ENCODE assay signal across 6 cellular contexts in the genomic region with DNA sequence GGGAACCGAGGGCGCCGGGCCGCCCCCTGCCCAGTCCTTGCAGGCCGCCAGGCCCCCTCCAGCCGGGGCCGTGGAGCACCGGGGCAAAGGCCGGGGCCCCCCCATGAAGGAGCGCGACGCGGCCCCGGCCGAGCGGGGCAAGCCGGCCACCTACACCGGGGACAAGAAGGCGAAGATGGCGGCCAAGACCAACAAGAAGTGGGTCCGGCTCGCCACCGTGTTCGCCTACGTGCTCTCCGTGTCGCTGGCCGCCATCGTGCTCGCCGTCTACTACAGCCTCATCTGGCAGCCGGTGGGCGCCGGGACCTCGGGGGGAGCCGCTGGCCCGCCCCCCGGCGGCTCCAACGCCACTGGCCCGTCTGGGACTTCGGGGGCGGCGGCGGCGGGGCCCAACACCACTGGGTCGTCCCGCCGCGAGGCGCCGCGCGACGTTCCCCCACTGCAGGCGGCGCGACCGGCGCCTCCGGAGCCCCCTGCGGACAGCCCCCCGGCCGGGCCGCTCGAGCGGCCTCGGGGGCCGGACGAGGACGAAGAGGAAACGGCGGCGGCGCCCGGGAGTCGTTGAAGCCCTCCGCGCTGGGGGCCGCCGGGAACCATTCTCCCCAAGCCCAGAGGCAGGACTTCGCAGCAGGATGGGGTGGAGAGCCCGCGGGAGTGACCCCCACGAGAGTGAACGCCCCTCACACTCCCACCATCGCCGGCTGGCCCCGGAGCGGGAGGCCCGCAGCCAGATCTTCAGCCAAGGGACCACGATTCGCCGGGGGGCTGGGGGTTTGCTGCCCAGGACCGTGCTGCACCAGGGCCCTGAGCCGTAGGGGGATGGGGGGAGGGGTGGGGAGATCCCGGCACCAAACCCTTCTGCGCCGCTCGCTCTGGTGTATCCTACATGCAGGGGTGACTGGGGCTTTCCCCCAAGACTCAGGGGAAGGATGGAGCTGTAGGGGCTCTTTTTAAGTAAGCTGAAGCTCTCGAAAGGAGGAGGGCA. TPM values are rescaled to one million over a fixed set of nuclear protein-coding genes. Genes with fewer than 3 reads are reported as not detected.
DNase-seq lines count a peak whose midpoint lies in the region; ATAC-seq, FAIRE-seq and TF ChIP-seq lines count a peak whose summit lies in the region.

No MANE protein-coding gene starts in this region.

- peak; percentile 62 for DNase-seq in GM13977 (ENCODE audit: low spot score)
- DNase-seq in breast epithelium (ENCODE audit: low spot score in 2 of 2): no peak
- DNase-seq in neural progenitor cell (ENCODE audit: low spot score): peak; percentile 55
- DNase-seq in H54 (ENCODE audit: insufficient read length, low spot score): no peak
- DNase-seq in NCI-H345 (lab: John Stamatoyannopoulos, UW): no peak

- no peaks in the 10 kb centered on the region for H3K9me3 ChIP-seq in breast epithelium
- no peaks in the 10 kb centered on the region for H3K9me3 ChIP-seq in neural progenitor cell (ENCODE audit: low read depth)

- H3K27ac Mint-ChIP-seq in neural progenitor cell: no peak overlapping the region

- H3K4me1 ChIP-seq in breast epithelium: peaks cover 4 to 5% of the 10 kb centered on the region in 2 donors
- peaks cover 50% of the 10 kb centered on the region for H3K4me1 ChIP-seq in neural progenitor cell

- no peaks in the 10 kb centered on the region for H3K9me3 Mint-ChIP-seq in neural progenitor cell

- H3K27ac ChIP-seq in breast epithelium (peak overlapping the region; percentile 78 to 79), neural progenitor cell (no peak overlapping the region)

- no peaks in the 10 kb centered on the region for H3K36me3 ChIP-seq in breast epithelium
- no peaks in the 10 kb centered on the region for H3K36me3 ChIP-seq in neural progenitor cell

- no peak for TF ChIP-seq POLR2A in breast epithelium (IDR thresholded peaks at IDR 0.05)
- TF ChIP-seq POLR2A in H54 (IDR thresholded peaks at IDR 0.05; ENCODE audit: low read depth, low read length): no peak

- intact Hi-C loops in breast epithelium (cut with DNase I; ENCODE audit: low total_unique reads): no loop called here

- peak overlapping the region; percentile 93 for H3K4me2 ChIP-seq in neural progenitor cell

- ATAC-seq in HG03354 (IDR thresholded peaks at IDR 0.05; ENCODE audit: poor library complexity, severe bottlenecking, unreplicated experiment): peak; percentile 5

- peak overlapping the region; percentile 47 for H2AFZ ChIP-seq in neural progenitor cell (replicated peaks)

- peak overlapping the region; percentile 64 to 94 (median 81) for H3K4me3 ChIP-seq in breast epithelium
- H3K4me3 ChIP-seq in neural progenitor cell: peak overlapping the region; percentile 74

- no peaks in the 10 kb centered on the region for H3K79me2 ChIP-seq in neural progenitor cell (ENCODE audit: low read depth)

- FAIRE-seq in H54 (lab: Jason Lieb, UNC): no peak

- peaks cover 48% of the 10 kb centered on the region for H3F3A ChIP-seq in neural progenitor cell (ENCODE audit: low read depth)

- H3K4me3 Mint-ChIP-seq in neural progenitor cell: peak overlapping the region; percentile 91

- in situ Hi-C loops in GM13977 (cut with MboI; ENCODE audit: low pct_unique_long_range_greater_than_20kb, low sequenced_read_pairs, unreplicated experiment): no loop called here

- H3K36me3 Mint-ChIP-seq in neural progenitor cell: peaks cover 7% of the 10 kb centered on the region

- no peak overlapping the region for H3K9ac ChIP-seq in neural progenitor cell

- peaks cover 69% of the 10 kb centered on the region for H3K4me1 Mint-ChIP-seq in neural progenitor cell

- TF ChIP-seq CTCF in GM13977 (IDR thresholded peaks at IDR 0.05; ENCODE audit: extremely low read depth, insufficient read depth, missing control alignments): no peak
- TF ChIP-seq CTCF in breast epithelium (IDR thresholded peaks at IDR 0.05): no peak
- TF ChIP-seq CTCF in neural progenitor cell (IDR thresholded peaks at IDR 0.05): no peak

- H4K20me1 ChIP-seq in neural progenitor cell (ENCODE audit: low read depth): peaks cover 50% of the 10 kb centered on the region

- H3K27me3 Mint-ChIP-seq in neural progenitor cell (ENCODE audit: insufficient read depth, low read depth): peaks cover 18% of the 10 kb centered on the region

- H3K27me3 ChIP-seq in breast epithelium (no peaks in the 10 kb centered on the region), neural progenitor cell (peaks cover 72% of the 10 kb centered on the region)

RNA-seq across cellular contexts. Expression of a gene that starts 0.8 kb away (rescaled TPM):
- total RNA-seq in breast epithelium: 10 to 100 TPM in 2 of 3 donors, 1 to 10 TPM in 1; 5.1 to 17.3 (median 12.5) TPM
- total RNA-seq in neural progenitor cell (ENCODE audit: low replicate concordance): 11.5 and 18.2 TPM in 2 replicates

RNA-seq across cellular contexts. Expression of a gene that starts 16.5 kb away (rescaled TPM):
- 10 to 100 TPM in 1 of 3 donors, 1 to 10 TPM in 2; 4.0 to 14.1 (median 9.4) TPM for total RNA-seq in breast epithelium
- total RNA-seq in neural progenitor cell (ENCODE audit: low replicate concordance): 0.25 TPM in 1 of 2 replicates, not detected in the other

RNA-seq across cellular contexts. Expression of a gene that starts 16.5 kb away (rescaled TPM):
- total RNA-seq in breast epithelium (10 to 100 TPM in 2 of 3 donors, 1 to 10 TPM in 1; 4.3 to 17.9 (median 13.6) TPM), neural progenitor cell (ENCODE audit: low replicate concordance) (0.56 and 2.1 TPM in 2 replicates)

RNA-seq across cellular contexts. Expression of a gene that starts 26.6 kb away (rescaled TPM):
- total RNA-seq in breast epithelium (1 to 10 TPM in 2 of 3 donors, not detected in 1; 7.0 to 8.5 TPM), neural progenitor cell (ENCODE audit: low replicate concordance) (not detected in 2 replicates)

RNA-seq across cellular contexts. Expression of a gene that starts 33.8 kb away (rescaled TPM):
- total RNA-seq in breast epithelium (under 1 TPM; under 0.01 to 0.88 (median under 0.01) TPM), neural progenitor cell (ENCODE audit: low replicate concordance) (0.06 TPM in 1 of 2 replicates, not detected in the other)

Comparison
In these comparisons a context has a peak if more than half of its experiments do, and no peak if none do; other contexts are left out.
1. DNase-seq: peak in GM13977 (single experiment) and neural progenitor cell (single experiment); none in breast epithelium (0 of 2), H54 (single experiment) and NCI-H345 (single experiment).